18 cellular contexts compared by ENCODE assay signal in the genomic region with DNA sequence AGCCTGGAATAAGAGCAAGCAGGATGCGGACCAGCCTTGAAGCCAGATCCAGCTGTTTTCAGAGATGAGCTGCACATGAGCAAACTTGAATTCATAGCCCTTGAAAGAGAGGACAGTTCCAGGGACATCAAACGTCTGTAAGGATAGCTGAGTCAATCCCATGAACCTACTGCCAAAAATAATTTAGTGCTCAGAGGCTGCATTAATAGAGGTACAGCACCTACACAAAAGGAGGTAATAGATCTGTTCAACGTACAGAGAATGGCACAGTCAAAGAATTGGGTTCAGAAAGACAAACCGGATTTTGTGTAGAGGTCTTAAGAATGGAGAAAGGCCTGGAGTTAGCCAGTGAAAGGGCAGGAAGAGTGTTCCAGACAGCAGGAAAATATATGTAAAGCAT.
DNase-seq lines count a peak whose midpoint lies in the region; ATAC-seq and TF ChIP-seq lines count a peak whose summit lies in the region.
"Had no signal": no experiment of that assay in that cellular context is flagged by ENCODE, and none has a peak within 500 bp of the region (broad histone marks: within the 10 kb centered on the region; RNA-seq: fewer than 3 reads in every experiment).

No MANE protein-coding gene starts in this region.

- H3K4me3 ChIP-seq in SK-N-SH (ENCODE audit: low read depth in 2 of 2, low read length in 1 of 2) (no peak overlapping the region), iPS-15b (ENCODE audit: low read depth, low read length) (peak overlapping the region; percentile 18), neural progenitor cell (no peak overlapping the region)
- H3K4me3 ChIP-seq: BLaER1 had no signal

- WGBS in SK-N-SH (ENCODE audit: low lambda C conversion rate), result 39% methylated on average over 4 of the region's 4 CpGs

- H3K27me3 Mint-ChIP-seq in neural progenitor cell (ENCODE audit: insufficient read depth, low read depth) (peaks cover 16% of the 10 kb centered on the region), CD14-positive monocyte (ENCODE audit: low read depth in 3 of 3) (peaks cover 10 to 29% (median 18%) of the 10 kb centered on the region in 3 donors)

- H2AFZ ChIP-seq in SK-N-SH (ENCODE audit: low read depth), result no peak overlapping the region
- H2AFZ ChIP-seq in neural progenitor cell (replicated peaks), result no peak overlapping the region

- H3K9me3 Mint-ChIP-seq in neural progenitor cell (peaks cover 2% of the 10 kb centered on the region), CD14-positive monocyte (peaks cover 0 to 4% (median 2%) of the 10 kb centered on the region in 7 donors)
- H3K9me3 Mint-ChIP-seq: CD4-positive, alpha-beta T cell had no signal

- H3K27ac ChIP-seq in SK-N-SH (ENCODE audit: low read depth in 2 of 2, low read length in 1 of 2) (no peak overlapping the region), neural progenitor cell (no peak overlapping the region)
- H3K27ac ChIP-seq: 22Rv1, BLaER1, C4-2B had no signal

- H3F3A ChIP-seq in SK-N-SH (replicated peaks; ENCODE audit: insufficient read depth) (no peaks in the 10 kb centered on the region), neural progenitor cell (ENCODE audit: low read depth) (peaks cover 9% of the 10 kb centered on the region)

- TF ChIP-seq EP300 in SK-N-SH (IDR thresholded peaks at IDR 0.05; ENCODE audit: borderline replicate concordance in 1 of 2, low read depth in 1 of 2, low read length in 1 of 2), result no peak

- H3K9me3 ChIP-seq in SK-N-SH, result no peaks in the 10 kb centered on the region
- H3K9me3 ChIP-seq in iPS-15b (ENCODE audit: control insufficient read depth, insufficient read depth, low read length), result no peaks in the 10 kb centered on the region
- H3K9me3 ChIP-seq in neural progenitor cell (ENCODE audit: low read depth), result no peaks in the 10 kb centered on the region
- H3K9me3 ChIP-seq: BLaER1 had no signal

- no peak for DNase-seq in SK-N-SH
- no peak for DNase-seq in neural progenitor cell (ENCODE audit: low spot score)
- no peak for DNase-seq in COR-L47 (lab: John Stamatoyannopoulos, UW)
- no peak for DNase-seq in CD14-positive monocyte (ENCODE audit: low spot score)
- DNase-seq: Calu3; CD4-positive, alpha-beta T cell; CD8-positive, alpha-beta memory T cell; DMS53; DMS79 treated with DMSO at 0.1 percent for 48 hours; GF-D8 had no signal

- POLR2A ChIA-PET in SK-N-SH (lab: Yijun Ruan, JAX), result no interaction called here

- H3K9me2 ChIP-seq in SK-N-SH, result no peaks in the 10 kb centered on the region

- TF ChIP-seq RAD21 in SK-N-SH (IDR thresholded peaks at IDR 0.05; ENCODE audit: low read length), result no peak

- CTCF ChIA-PET in SK-N-SH (lab: Yijun Ruan, JAX), result interaction anchor here (0.9 to 1.6 kb wide), 5 partner anchors 19 to 788 kb away, joined by 3 to 4 read pairs (median 3); no protein-coding TSS in a partner anchor

- intact Hi-C loops in CD14-positive monocyte (cut with micrococcal nuclease), result no loop called here

- ATAC-seq in SK-N-SH treated with all-trans-retinoic acid at 6 μM for 48 hours (no peak), HG03097 (IDR thresholded peaks at IDR 0.05; ENCODE audit: low FRiP score, unreplicated experiment) (no peak)
- ATAC-seq: HCT116 had no signal

- H3K4me2 ChIP-seq in SK-N-SH (no peak overlapping the region), neural progenitor cell (peak overlapping the region; percentile 45)
- H3K4me2 ChIP-seq: BLaER1 had no signal

- H3K4me3 Mint-ChIP-seq in neural progenitor cell (no peak overlapping the region), CD14-positive monocyte (no peak overlapping the region)
- H3K4me3 Mint-ChIP-seq: B cell; CD4-positive, alpha-beta T cell; CD8-positive, alpha-beta memory T cell had no signal

- H3K79me2 ChIP-seq in SK-N-SH (ENCODE audit: insufficient read depth) (no peaks in the 10 kb centered on the region), neural progenitor cell (ENCODE audit: low read depth) (no peaks in the 10 kb centered on the region)

- no peaks in the 10 kb centered on the region for H3K36me3 Mint-ChIP-seq in neural progenitor cell
- no peaks in the 10 kb centered on the region for H3K36me3 Mint-ChIP-seq in CD14-positive monocyte
- H3K36me3 Mint-ChIP-seq: CD8-positive, alpha-beta memory T cell had no signal

- TF ChIP-seq CTCF in SK-N-SH (IDR thresholded peaks at IDR 0.05), result no peak
- TF ChIP-seq CTCF in neural progenitor cell (IDR thresholded peaks at IDR 0.05), result no peak
- TF ChIP-seq CTCF in CD14-positive monocyte (IDR thresholded peaks at IDR 0.05), result no peak

- H3K4me1 ChIP-seq in SK-N-SH (ENCODE audit: control insufficient read depth in 1 of 2, insufficient read depth in 2 of 2, low read depth in 1 of 2, low read length in 1 of 2), result peaks cover 0 to 12% of the 10 kb centered on the region in 2 experiments; a peak in 2 of 4 replicates
- peaks cover 12% of the 10 kb centered on the region for H3K4me1 ChIP-seq in iPS-15b (ENCODE audit: control insufficient read depth, insufficient read depth, low read length)
- peaks cover 12% of the 10 kb centered on the region for H3K4me1 ChIP-seq in neural progenitor cell
- H3K4me1 ChIP-seq: BLaER1 had no signal

- H3K27ac Mint-ChIP-seq in neural progenitor cell, result no peak overlapping the region
- no peak overlapping the region for H3K27ac Mint-ChIP-seq in CD14-positive monocyte
- H3K27ac Mint-ChIP-seq: B cell; CD4-positive, alpha-beta T cell; CD8-positive, alpha-beta memory T cell had no signal

- H3K36me3 ChIP-seq in SK-N-SH (replicated peaks in 1 of 2; ENCODE audit: control insufficient read depth in 1 of 2, insufficient read depth in 2 of 2, low read length in 1 of 2), result no peaks in the 10 kb centered on the region
- no peaks in the 10 kb centered on the region for H3K36me3 ChIP-seq in iPS-15b (ENCODE audit: control insufficient read depth, insufficient read depth, low read length)
- H3K36me3 ChIP-seq in neural progenitor cell, result no peaks in the 10 kb centered on the region
- H3K36me3 ChIP-seq: BLaER1 had no signal

- H3K27me3 ChIP-seq in SK-N-SH (ENCODE audit: insufficient read depth), result no peaks in the 10 kb centered on the region
- no peaks in the 10 kb centered on the region for H3K27me3 ChIP-seq in iPS-15b (ENCODE audit: control insufficient read depth, insufficient read depth, low read length)
- no peaks in the 10 kb centered on the region for H3K27me3 ChIP-seq in neural progenitor cell
- H3K27me3 ChIP-seq: BLaER1 had no signal

- H4K20me1 ChIP-seq in SK-N-SH (ENCODE audit: insufficient read depth) (no peaks in the 10 kb centered on the region), neural progenitor cell (ENCODE audit: low read depth) (no peaks in the 10 kb centered on the region)
- H4K20me1 ChIP-seq: BLaER1 had no signal

- H3K4me1 Mint-ChIP-seq in neural progenitor cell (peaks cover 12% of the 10 kb centered on the region), CD14-positive monocyte (no peaks in the 10 kb centered on the region)
- H3K4me1 Mint-ChIP-seq: CD8-positive, alpha-beta memory T cell had no signal

- no peak overlapping the region for H3K9ac ChIP-seq in SK-N-SH
- no peak overlapping the region for H3K9ac ChIP-seq in iPS-15b (ENCODE audit: low read depth, low read length)
- H3K9ac ChIP-seq in neural progenitor cell, result no peak overlapping the region
- H3K9ac ChIP-seq: BLaER1 had no signal

TF ChIP-seq in SK-N-SH treated with all-trans-retinoic acid at 6 μM for 48 hours, 23 proteins besides CTCF, POLR2A, EP300 and RAD21:
- TF ChIP-seq ZC3H10 (CRISPR knock-in tag; IDR thresholded peaks at IDR 0.05) (no peak), ZNF70 (CRISPR knock-in tag; IDR thresholded peaks at IDR 0.05) (peak; percentile 93)

TF ChIP-seq in SK-N-SH, 30 proteins besides CTCF, POLR2A, EP300 and RAD21:
- TF ChIP-seq CHD2 (IDR thresholded peaks at IDR 0.05; ENCODE audit: low read length, partially characterized antibody) (no peak), GATA2 (CRISPR knock-in tag; IDR thresholded peaks at IDR 0.05) (no peak), USF1 (IDR thresholded peaks at IDR 0.05; ENCODE audit: borderline replicate concordance, low read depth) (no peak), EZH2phosphoT487 (IDR thresholded peaks at IDR 0.05; ENCODE audit: borderline replicate concordance, low read depth) (no peak), RCOR1 (IDR thresholded peaks at IDR 0.05; ENCODE audit: low read length) (no peak), MXI1 (IDR thresholded peaks at IDR 0.05; ENCODE audit: low read depth, low read length) (no peak), IRF3 (IDR thresholded peaks at IDR 0.05; ENCODE audit: low read depth, low read length) (no peak), ELF1 (IDR thresholded peaks at IDR 0.05) (no peak), MAX (IDR thresholded peaks at IDR 0.05; ENCODE audit: low read depth) (no peak), JUND (IDR thresholded peaks at IDR 0.05) (no peak), SMC3 (IDR thresholded peaks at IDR 0.05; ENCODE audit: low read depth, low read length) (no peak), TEAD4 (IDR thresholded peaks at IDR 0.05; ENCODE audit: borderline replicate concordance, insufficient read depth) (no peak)
- TF ChIP-seq, protein P1, sequence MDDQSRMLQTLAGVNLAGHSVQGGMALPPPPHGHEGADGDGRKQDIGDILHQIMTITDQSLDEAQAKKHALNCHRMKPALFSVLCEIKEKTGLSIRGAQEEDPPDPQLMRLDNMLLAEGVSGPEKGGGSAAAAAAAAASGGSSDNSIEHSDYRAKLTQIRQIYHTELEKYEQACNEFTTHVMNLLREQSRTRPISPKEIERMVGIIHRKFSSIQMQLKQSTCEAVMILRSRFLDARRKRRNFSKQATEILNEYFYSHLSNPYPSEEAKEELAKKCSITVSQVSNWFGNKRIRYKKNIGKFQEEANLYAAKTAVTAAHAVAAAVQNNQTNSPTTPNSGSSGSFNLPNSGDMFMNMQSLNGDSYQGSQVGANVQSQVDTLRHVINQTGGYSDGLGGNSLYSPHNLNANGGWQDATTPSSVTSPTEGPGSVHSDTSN (IDR thresholded peaks at IDR 0.05), result no peak
